1 cellular context compared by ENCODE assay signal in the genomic region with DNA sequence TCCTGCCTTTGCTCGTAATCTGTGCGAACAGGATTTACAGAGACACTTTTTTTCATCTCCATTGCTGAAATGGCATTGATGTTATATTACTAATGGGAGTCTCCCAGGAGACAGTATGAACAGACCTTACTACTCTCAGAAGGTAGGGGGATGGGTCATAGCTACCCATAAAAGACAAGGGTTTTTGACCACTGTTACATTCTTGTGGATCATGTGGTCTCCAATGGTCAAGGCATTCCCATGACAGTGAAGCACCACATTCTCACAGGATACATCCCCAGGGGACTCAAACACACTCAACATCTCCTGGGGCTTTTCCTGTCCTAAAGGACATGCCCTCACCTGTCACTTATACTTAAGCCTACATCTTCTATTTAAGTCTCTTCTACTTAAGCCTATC.
TF ChIP-seq lines count a peak whose summit lies in the region.

No MANE protein-coding gene starts in this region.

TF ChIP-seq in K562, 482 proteins besides CTCF, POLR2A, EP300 and RAD21:
- TF ChIP-seq ZSCAN32 (CRISPR knock-in tag; IDR thresholded peaks at IDR 0.05) (no peak), CCNT2 (IDR thresholded peaks at IDR 0.05; ENCODE audit: borderline replicate concordance, extremely low read depth, insufficient read length, low read depth, low read length) (no peak)
- TF ChIP-seq, protein P1, sequence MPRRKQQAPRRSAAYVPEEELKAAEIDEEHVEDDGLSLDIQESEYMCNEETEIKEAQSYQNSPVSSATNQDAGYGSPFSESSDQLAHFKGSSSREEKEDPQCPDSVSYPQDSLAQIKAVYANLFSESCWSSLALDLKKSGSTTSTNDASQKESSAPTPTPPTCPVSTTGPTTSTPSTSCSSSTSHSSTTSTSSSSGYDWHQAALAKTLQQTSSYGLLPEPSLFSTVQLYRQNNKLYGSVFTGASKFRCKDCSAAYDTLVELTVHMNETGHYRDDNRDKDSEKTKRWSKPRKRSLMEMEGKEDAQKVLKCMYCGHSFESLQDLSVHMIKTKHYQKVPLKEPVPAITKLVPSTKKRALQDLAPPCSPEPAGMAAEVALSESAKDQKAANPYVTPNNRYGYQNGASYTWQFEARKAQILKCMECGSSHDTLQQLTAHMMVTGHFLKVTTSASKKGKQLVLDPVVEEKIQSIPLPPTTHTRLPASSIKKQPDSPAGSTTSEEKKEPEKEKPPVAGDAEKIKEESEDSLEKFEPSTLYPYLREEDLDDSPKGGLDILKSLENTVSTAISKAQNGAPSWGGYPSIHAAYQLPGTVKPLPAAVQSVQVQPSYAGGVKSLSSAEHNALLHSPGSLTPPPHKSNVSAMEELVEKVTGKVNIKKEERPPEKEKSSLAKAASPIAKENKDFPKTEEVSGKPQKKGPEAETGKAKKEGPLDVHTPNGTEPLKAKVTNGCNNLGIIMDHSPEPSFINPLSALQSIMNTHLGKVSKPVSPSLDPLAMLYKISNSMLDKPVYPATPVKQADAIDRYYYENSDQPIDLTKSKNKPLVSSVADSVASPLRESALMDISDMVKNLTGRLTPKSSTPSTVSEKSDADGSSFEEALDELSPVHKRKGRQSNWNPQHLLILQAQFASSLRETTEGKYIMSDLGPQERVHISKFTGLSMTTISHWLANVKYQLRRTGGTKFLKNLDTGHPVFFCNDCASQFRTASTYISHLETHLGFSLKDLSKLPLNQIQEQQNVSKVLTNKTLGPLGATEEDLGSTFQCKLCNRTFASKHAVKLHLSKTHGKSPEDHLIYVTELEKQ (CRISPR knock-in tag; IDR thresholded peaks at IDR 0.05) = no peak
- TF ChIP-seq, protein P2, sequence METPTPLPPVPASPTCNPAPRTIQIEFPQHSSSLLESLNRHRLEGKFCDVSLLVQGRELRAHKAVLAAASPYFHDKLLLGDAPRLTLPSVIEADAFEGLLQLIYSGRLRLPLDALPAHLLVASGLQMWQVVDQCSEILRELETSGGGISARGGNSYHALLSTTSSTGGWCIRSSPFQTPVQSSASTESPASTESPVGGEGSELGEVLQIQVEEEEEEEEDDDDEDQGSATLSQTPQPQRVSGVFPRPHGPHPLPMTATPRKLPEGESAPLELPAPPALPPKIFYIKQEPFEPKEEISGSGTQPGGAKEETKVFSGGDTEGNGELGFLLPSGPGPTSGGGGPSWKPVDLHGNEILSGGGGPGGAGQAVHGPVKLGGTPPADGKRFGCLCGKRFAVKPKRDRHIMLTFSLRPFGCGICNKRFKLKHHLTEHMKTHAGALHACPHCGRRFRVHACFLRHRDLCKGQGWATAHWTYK (CRISPR knock-in tag; IDR thresholded peaks at IDR 0.05) = no peak
